24 cellular contexts compared by ENCODE assay signal in genomic region chr22:43312608-43313007, GRCh38. TPM values are rescaled to one million over a fixed set of nuclear protein-coding genes. Genes with fewer than 3 reads are reported as not detected.
"Had no signal": no experiment of that assay in that cellular context is flagged by ENCODE, and none has a peak within 500 bp of the region (broad histone marks: within the 10 kb centered on the region; RNA-seq: fewer than 3 reads in every experiment).

No MANE protein-coding gene starts in this region.

- H3K27ac ChIP-seq: coronary artery, dorsolateral prefrontal cortex, left lung, neutrophil, suprapubic skin had no signal

- H3K4me1 ChIP-seq: left lung had no signal

- ATAC-seq: effector memory CD8-positive, alpha-beta T cell; left lung had no signal

- DNase-seq: activated CD4-positive, alpha-beta memory T cell treated with anti-CD3 and anti-CD28 coated beads, Interleukin-2, amount 10 ng/mL, durations not matched to agents 7 days and 5 days; activated CD4-positive, alpha-beta T cell treated with anti-CD3 and anti-CD28 coated beads, Interleukin-2, amount 10 ng/mL, durations not matched to agents 7 days and 5 days; activated CD4-positive, CD25-positive, alpha-beta regulatory T cell treated with anti-CD3 and anti-CD28 coated beads, Interleukin-2, amount 50 U/mL, for 72 hours; activated CD8-positive, alpha-beta memory T cell treated with anti-CD3 and anti-CD28 coated beads, Interleukin-2, amount 50 U/mL, for 48 hours; activated gamma-delta T cell; activated naive CD4-positive, alpha-beta T cell treated with anti-CD3 and anti-CD28 coated beads, Interleukin-2, amount 10 ng/mL, durations not matched to agents 7 days and 5 days; activated naive CD8-positive, alpha-beta T cell treated with anti-CD3 and anti-CD28 coated beads, Interleukin-2, amount 10 ng/mL, durations not matched to agents 7 days and 5 days; activated T-cell treated with anti-CD3 and anti-CD28 coated beads, Interleukin-2, amount 50 U/mL, for 24 hours; dorsolateral prefrontal cortex; effector memory CD8-positive, alpha-beta T cell; erythroblast; kidney glomerular epithelial cell; stimulated activated naive CD4-positive, alpha-beta T cell; T-helper 2 cell; tibial artery had no signal

- H3K4me3 ChIP-seq: ascending aorta, cardiac muscle cell, coronary artery, dorsolateral prefrontal cortex, left lung, smooth muscle cell, suprapubic skin, tibial artery had no signal

- H3K36me3 ChIP-seq: ascending aorta, cardiac muscle cell, left lung, neutrophil, suprapubic skin, tibial artery had no signal

- H3K9me3 ChIP-seq: ascending aorta, left lung, neutrophil, suprapubic skin, tibial artery had no signal

- H3K27me3 ChIP-seq: cardiac muscle cell, left lung, neutrophil, tibial artery had no signal

- H3K4me2 ChIP-seq: smooth muscle cell had no signal

RNA-seq across cellular contexts. Expression of gene SCUBE1, which starts 30.6 kb away (rescaled TPM):
- total RNA-seq: activated CD4-positive, alpha-beta T cell treated with anti-CD3 and anti-CD28 coated beads, Interleukin-2, amount 10 ng/mL, durations not matched to agents 7 days and 5 days; fibroblast of villous mesenchyme had no signal
- polyA plus RNA-seq: fibroblast of lung had no signal
